Comparison of ENCODE assay signal across 25 cellular contexts in genomic region chr21:24671901-24672300, GRCh38.
"Had no signal": no experiment of that assay in that cellular context is flagged by ENCODE, and none has a peak within 500 bp of the region (broad histone marks: within the 10 kb centered on the region; RNA-seq: fewer than 3 reads in every experiment).

No MANE protein-coding gene starts in this region.

- H3K9me3 ChIP-seq: neutrophil, psoas muscle, right atrium auricular region, right lobe of liver, tibial nerve, uterus had no signal

- H3K36me3 ChIP-seq: left ventricle myocardium inferior, neural progenitor cell, neutrophil, right atrium auricular region, right lobe of liver, tibial nerve, uterus had no signal

- H3K27ac ChIP-seq: left ventricle myocardium inferior, neural progenitor cell, neutrophil, parathyroid adenoma, psoas muscle, right atrium auricular region, right lobe of liver, tibial nerve, uterus had no signal

- H3K4me1 ChIP-seq: left ventricle myocardium inferior, neural progenitor cell, parathyroid adenoma, psoas muscle, right atrium auricular region, right lobe of liver, tibial nerve, uterus had no signal

- H3K27me3 ChIP-seq: neural progenitor cell, neutrophil, right atrium auricular region, right lobe of liver, tibial nerve, uterus had no signal

- H3K4me3 ChIP-seq: left ventricle myocardium inferior, lung, neural progenitor cell, psoas muscle, right atrium auricular region, right lobe of liver, smooth muscle cell, tibial nerve, uterus had no signal

- DNase-seq: kidney; left ventricle myocardium inferior; mesendoderm; naive B cell; natural killer cell; nephron progenitor cell; occipital lobe; psoas muscle; right lobe of liver; stimulated activated CD4-positive, alpha-beta T cell treated with anti-CD3 and anti-CD28 coated beads, Interleukin-1b, Interleukin-23, amount 100 ng/mL, for 48 hours; stimulated activated CD4-positive, alpha-beta T cell treated with anti-CD3 and anti-CD28 coated beads, Interleukin-2, amount 100 ng/mL, for 48 hours; stimulated activated CD4-positive, alpha-beta T cell treated with anti-CD3 and anti-CD28 coated beads, Interleukin-4, amount 100 ng/mL, for 4 hours; stimulated activated CD8-positive, alpha-beta memory T cell treated with anti-CD3 and anti-CD28 coated beads, Interleukin-4, amount 100 ng/mL, for 48 hours; stimulated activated naive CD4-positive, alpha-beta T cell treated with Interleukin-2 at 50 U/mL for 16 hours; stimulated activated naive CD8-positive, alpha-beta T cell treated with anti-CD3 and anti-CD28 coated beads, Interleukin-15, amount 100 ng/mL, for 72 hours; substantia nigra; uterus had no signal

- ATAC-seq: natural killer cell; psoas muscle; right lobe of liver; stimulated activated memory B cell treated with anti-CD40 and anti-IgM and Interleukin-4, amounts not matched to agents 10 μg/mL and 1 μg/mL and 100 μg/mL, for 72 hours; stimulated activated naive CD8-positive, alpha-beta T cell treated with anti-CD3 and anti-CD28 coated beads, Interleukin-15, amount 100 ng/mL, for 72 hours had no signal
